ENCODE assay signal across 8 cellular contexts in genomic region chr1:13813398-13814012, GRCh38.
DNase-seq lines count a peak whose midpoint lies in the region; ATAC-seq and TF ChIP-seq lines count a peak whose summit lies in the region.

No MANE protein-coding gene starts in this region.

- peak; percentile 66 for ATAC-seq in memory B cell (ENCODE audit: low read depth)
- ATAC-seq in GM21576 (IDR thresholded peaks at IDR 0.05; ENCODE audit: unreplicated experiment): no peak

- in situ Hi-C loops in astrocyte of the cerebellum (cut with HindIII; ENCODE audit: low sequenced_read_pairs): no loop called here

- TF ChIP-seq CTCF in GM12872 (IDR thresholded peaks at IDR 0.05; ENCODE audit: insufficient read depth, low read depth, low read length) (peak; percentile 87), astrocyte of the cerebellum (IDR thresholded peaks at IDR 0.05; ENCODE audit: low read depth, low read length, missing control alignments) (peak; percentile 67)

- no peak overlapping the region for H3K4me3 ChIP-seq in astrocyte of the cerebellum (ENCODE audit: low read depth, low read length)

- H3K36me3 Mint-ChIP-seq in memory B cell: peaks cover 11% of the 10 kb centered on the region

- peaks cover 24% of the 10 kb centered on the region for H3K4me1 Mint-ChIP-seq in memory B cell

- H3K27me3 Mint-ChIP-seq in memory B cell: no peaks in the 10 kb centered on the region

- no peak overlapping the region for H3K27ac Mint-ChIP-seq in memory B cell

- H3K4me3 Mint-ChIP-seq in memory B cell: no peak overlapping the region

- H3K9me3 Mint-ChIP-seq in memory B cell: no peaks in the 10 kb centered on the region

- DNase-seq in T-helper 2 cell (peak; percentile 26 to 53 (median 39)), astrocyte of the cerebellum (ENCODE audit: low read depth) (no peak), memory B cell (ENCODE audit: low spot score in 2 of 2) (peak; percentile 54 to 56), NCI-H1417 treated with DMSO at 0.1 percent for 48 hours (lab: John Stamatoyannopoulos, UW) (no peak), mesenteric fat pad (ENCODE audit: low spot score) (no peak)
- DNase-seq in stimulated activated naive CD4-positive, alpha-beta T cell treated with Interleukin-2 at 50 U/mL for 16 hours (lab: John Stamatoyannopoulos, UW): peak; percentile 35

Comparison
In these comparisons a context has a peak if more than half of its experiments do, and no peak if none do; other contexts are left out.
1. DNase-seq: peak in T-helper 2 cell (5 of 5), memory B cell (2 of 2) and stimulated activated naive CD4-positive, alpha-beta T cell treated with Interleukin-2 at 50 U/mL for 16 hours (single experiment); none in astrocyte of the cerebellum (single experiment), NCI-H1417 treated with DMSO at 0.1 percent for 48 hours (single experiment) and mesenteric fat pad (single experiment).